Comparison of ENCODE assay signal across 1 cellular context in the genomic region with DNA sequence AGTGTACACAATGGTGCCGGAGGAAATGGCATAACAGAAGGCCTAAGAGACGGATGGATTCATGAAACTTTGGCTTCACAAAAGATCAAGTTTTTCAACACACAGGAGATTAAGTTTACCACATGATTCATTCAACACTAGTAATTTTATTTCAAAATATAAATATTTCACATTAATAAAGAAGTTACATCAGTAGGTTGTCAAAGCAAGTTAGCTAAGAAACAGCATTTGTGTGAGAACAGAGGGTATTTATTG.
TF ChIP-seq lines count a peak whose summit lies in the region.

No MANE protein-coding gene starts in this region.

TF ChIP-seq in K562, 482 proteins besides CTCF, POLR2A, EP300 and RAD21:
- TF ChIP-seq CAMTA2 (CRISPR knock-in tag; conservative IDR thresholded peaks at IDR 0.05), result no peak
- no peak for TF ChIP-seq ATF1 (CRISPR knock-in tag; IDR thresholded peaks at IDR 0.05)
- TF ChIP-seq ATF1 (tag; IDR thresholded peaks at IDR 0.05), result no peak
- TF ChIP-seq NCOA4 (IDR thresholded peaks at IDR 0.05; ENCODE audit: partially characterized antibody), result no peak
- no peak for TF ChIP-seq SMAD2 (IDR thresholded peaks at IDR 0.05; ENCODE audit: low read depth, low read length)
- TF ChIP-seq, protein P1, sequence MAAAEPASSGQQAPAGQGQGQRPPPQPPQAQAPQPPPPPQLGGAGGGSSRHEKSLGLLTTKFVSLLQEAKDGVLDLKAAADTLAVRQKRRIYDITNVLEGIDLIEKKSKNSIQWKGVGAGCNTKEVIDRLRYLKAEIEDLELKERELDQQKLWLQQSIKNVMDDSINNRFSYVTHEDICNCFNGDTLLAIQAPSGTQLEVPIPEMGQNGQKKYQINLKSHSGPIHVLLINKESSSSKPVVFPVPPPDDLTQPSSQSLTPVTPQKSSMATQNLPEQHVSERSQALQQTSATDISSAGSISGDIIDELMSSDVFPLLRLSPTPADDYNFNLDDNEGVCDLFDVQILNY (CRISPR knock-in tag; IDR thresholded peaks at IDR 0.05), result no peak
- TF ChIP-seq, protein P2, sequence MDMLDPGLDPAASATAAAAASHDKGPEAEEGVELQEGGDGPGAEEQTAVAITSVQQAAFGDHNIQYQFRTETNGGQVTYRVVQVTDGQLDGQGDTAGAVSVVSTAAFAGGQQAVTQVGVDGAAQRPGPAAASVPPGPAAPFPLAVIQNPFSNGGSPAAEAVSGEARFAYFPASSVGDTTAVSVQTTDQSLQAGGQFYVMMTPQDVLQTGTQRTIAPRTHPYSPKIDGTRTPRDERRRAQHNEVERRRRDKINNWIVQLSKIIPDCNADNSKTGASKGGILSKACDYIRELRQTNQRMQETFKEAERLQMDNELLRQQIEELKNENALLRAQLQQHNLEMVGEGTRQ (CRISPR knock-in tag; IDR thresholded peaks at IDR 0.05), result no peak
- no peak for TF ChIP-seq CREM (IDR thresholded peaks at IDR 0.05; ENCODE audit: low read depth)
- no peak for TF ChIP-seq KHSRP (IDR thresholded peaks at IDR 0.05)
